8 cellular contexts compared by ENCODE assay signal in genomic region chr7:1065263-1066260, GRCh38. TPM values are rescaled to one million over a fixed set of nuclear protein-coding genes. Genes with fewer than 3 reads are reported as not detected.
DNase-seq lines count a peak whose midpoint lies in the region; ATAC-seq, FAIRE-seq and TF ChIP-seq lines count a peak whose summit lies in the region.

No MANE protein-coding gene starts in this region.

- no peak for TF ChIP-seq POLR2A in thyroid gland (IDR thresholded peaks at IDR 0.05)

- TF ChIP-seq RAD21 in SK-N-SH (IDR thresholded peaks at IDR 0.05; ENCODE audit: low read length), result peak; percentile 93

- H3F3A ChIP-seq in SK-N-SH (replicated peaks; ENCODE audit: insufficient read depth), result peaks cover 2% of the 10 kb centered on the region

- WGBS in SK-N-SH (ENCODE audit: low lambda C conversion rate), result 60% methylated on average over 60 of the region's 61 CpGs
- 24% methylated on average over 61 of the region's 61 CpGs for WGBS in pancreas, 2 donors
- 45 to 57% methylated on average over 15 to 27 of the region's 61 CpGs for WGBS in thyroid gland, 2 donors

- peaks cover 25% of the 10 kb centered on the region for H4K20me1 ChIP-seq in SK-N-SH (ENCODE audit: insufficient read depth)

- CTCF ChIA-PET in SK-N-SH (lab: Yijun Ruan, JAX), result interaction anchor here (0.6 to 27.8 kb wide), 52 partner anchors 10 to 248 kb away, joined by 3 to 756 read pairs (median 8); partner anchors contain the start of genes COX19, CYP2W1, GPER1 and GPR146

- H2AFZ ChIP-seq in SK-N-SH (ENCODE audit: low read depth), result no peak overlapping the region

- FAIRE-seq in pancreas (lab: Jason Lieb, UNC), result no peak

- H3K9me2 ChIP-seq in SK-N-SH, result no peaks in the 10 kb centered on the region

- no peaks in the 10 kb centered on the region for H3K36me3 ChIP-seq in BE2C
- H3K36me3 ChIP-seq in HUES6 (ENCODE audit: control insufficient read depth, insufficient read depth, low read length), result no peaks in the 10 kb centered on the region
- H3K36me3 ChIP-seq in SK-N-SH (replicated peaks in 1 of 2; ENCODE audit: control insufficient read depth in 1 of 2, insufficient read depth in 2 of 2, low read length in 1 of 2), result no peaks in the 10 kb centered on the region
- no peaks in the 10 kb centered on the region for H3K36me3 ChIP-seq in pancreas
- no peaks in the 10 kb centered on the region for H3K36me3 ChIP-seq in thyroid gland

- H3K9ac ChIP-seq in HUES6 (ENCODE audit: low read length) (no peak overlapping the region), SK-N-SH (no peak overlapping the region)

- no peak overlapping the region for H3K4me3 ChIP-seq in BE2C (ENCODE audit: low read depth, low read length)
- H3K4me3 ChIP-seq in HUES6 (ENCODE audit: low read depth, low read length), result peak overlapping the region; percentile 34; the same call in 1 of the 2 replicates
- H3K4me3 ChIP-seq in SK-N-SH (ENCODE audit: low read depth in 2 of 2, low read length in 1 of 2), result no peak overlapping the region; a peak in 1 of 4 replicates
- no peak overlapping the region for H3K4me3 ChIP-seq in pancreas
- H3K4me3 ChIP-seq in thyroid gland (replicated peaks in 1 of 3), result no peak overlapping the region

- ATAC-seq in GM19324 (IDR thresholded peaks at IDR 0.05; ENCODE audit: low FRiP score, unreplicated experiment) (peak; percentile 54), pancreas (peak; percentile 95 to 98 (median 97))

- POLR2A ChIA-PET in SK-N-SH (lab: Yijun Ruan, JAX), result interaction anchor here (0.6 to 1.3 kb wide), 4 partner anchors 21 to 85 kb away, joined by 3 to 9 read pairs (median 4); a partner anchor contains a TSS

- TF ChIP-seq CTCF in BE2C (IDR thresholded peaks at IDR 0.05; ENCODE audit: low read depth, low read length) (peak; percentile 88), SK-N-SH (IDR thresholded peaks at IDR 0.05) (peak; percentile 87), pancreas (IDR thresholded peaks at IDR 0.05) (peak; percentile 80 to 96 (median 87)), thyroid gland (IDR thresholded peaks at IDR 0.05) (peak; percentile 86 to 97 (median 92))

- H3K4me2 ChIP-seq in SK-N-SH, result no peak overlapping the region

- H3K9me3 ChIP-seq in BE2C, result no peaks in the 10 kb centered on the region
- peaks cover 4% of the 10 kb centered on the region for H3K9me3 ChIP-seq in HUES6 (ENCODE audit: control insufficient read depth, insufficient read depth, low read depth, low read length)
- no peaks in the 10 kb centered on the region for H3K9me3 ChIP-seq in SK-N-SH
- no peaks in the 10 kb centered on the region for H3K9me3 ChIP-seq in pancreas
- no peaks in the 10 kb centered on the region for H3K9me3 ChIP-seq in thyroid gland

- no peaks in the 10 kb centered on the region for H3K27me3 ChIP-seq in BE2C
- H3K27me3 ChIP-seq in HUES6 (ENCODE audit: control insufficient read depth, insufficient read depth, low read length), result peaks cover 4% of the 10 kb centered on the region; the same call in 1 of the 2 replicates
- H3K27me3 ChIP-seq in SK-N-SH (ENCODE audit: insufficient read depth), result no peaks in the 10 kb centered on the region
- H3K27me3 ChIP-seq in pancreas, result no peaks in the 10 kb centered on the region
- H3K27me3 ChIP-seq in thyroid gland, result no peaks in the 10 kb centered on the region

- TF ChIP-seq EP300 in SK-N-SH (IDR thresholded peaks at IDR 0.05; ENCODE audit: borderline replicate concordance in 1 of 2, low read depth in 1 of 2, low read length in 1 of 2), result no peak

- DNase-seq in BE2C, result peak; percentile 92
- DNase-seq in SK-N-SH, result peak; percentile 99
- peak; percentile 61 to 84 (median 68) for DNase-seq in activated naive CD4-positive, alpha-beta T cell (lab: John Stamatoyannopoulos, UW)
- DNase-seq in germinal center (ENCODE audit: low spot score), result peak; percentile 91
- peak; percentile 69 to 94 (median 88) for DNase-seq in pancreas
- DNase-seq in thyroid gland, result peak; percentile 91

- no peaks in the 10 kb centered on the region; the same call in 1 of the 2 replicates for H3K79me2 ChIP-seq in SK-N-SH (ENCODE audit: insufficient read depth)

- H3K4me1 ChIP-seq in BE2C (peaks cover 5% of the 10 kb centered on the region), HUES6 (ENCODE audit: control insufficient read depth, insufficient read depth, low read length) (peaks cover 17% of the 10 kb centered on the region), SK-N-SH (ENCODE audit: control insufficient read depth in 1 of 2, insufficient read depth in 2 of 2, low read depth in 1 of 2, low read length in 1 of 2) (peaks cover 0 to 9% of the 10 kb centered on the region in 2 experiments; a peak in 1 of 4 replicates), pancreas (peaks cover 0 to 3% (median 0%) of the 10 kb centered on the region in 3 donors), thyroid gland (peaks cover 16 to 20% of the 10 kb centered on the region in 2 donors)

- H3K27ac ChIP-seq in HUES6 (ENCODE audit: low read depth, low read length), result no peak overlapping the region
- H3K27ac ChIP-seq in SK-N-SH (ENCODE audit: low read depth in 2 of 2, low read length in 1 of 2), result no peak overlapping the region
- H3K27ac ChIP-seq in pancreas, result no peak overlapping the region
- H3K27ac ChIP-seq in thyroid gland, result peak overlapping the region in 1 of 3 donors; percentile 15

- intact Hi-C loops in pancreas (cut with DNase I), result loop anchor here in 1 of 3 donors (5.0 kb wide), 1 partner anchor 73 kb away; no protein-coding TSS in a partner anchor
- intact Hi-C loops in thyroid gland (cut with DNase I), result loop anchor here (2.0 kb wide), 1 partner anchor 73 kb away; no protein-coding TSS in a partner anchor

TF ChIP-seq in SK-N-SH, 30 proteins besides CTCF, POLR2A, EP300 and RAD21:
- TF ChIP-seq SMC3 (IDR thresholded peaks at IDR 0.05; ENCODE audit: low read depth, low read length) (peak; percentile 97), EZH2phosphoT487 (IDR thresholded peaks at IDR 0.05; ENCODE audit: borderline replicate concordance, low read depth) (no peak), RCOR1 (IDR thresholded peaks at IDR 0.05; ENCODE audit: low read length) (0 out of 2 replicates have a peak, but pooled peaks have one; percentile 44), TAF1 (IDR thresholded peaks at IDR 0.05; ENCODE audit: borderline replicate concordance, low read depth, low read length) (no peak)

RNA-seq across cellular contexts. Expression of gene GPR146, which starts 21.2 kb away (rescaled TPM):
- 41.4 TPM for polyA plus RNA-seq in BE2C (2012; ENCODE audit: insufficient read depth, insufficient read length, low read depth)
- polyA plus RNA-seq in SK-N-SH (2012; rRNA removed) (1.4 and 2.0 TPM in 2 replicates), pancreas (1 to 10 TPM; 5.4 to 6.5 TPM)
- 0.95 and 1.3 TPM in 2 replicates for polyA plus RNA-seq in SK-N-SH (2012; cell fraction: cytosol; rRNA removed)
- polyA plus RNA-seq in SK-N-SH (2012; cell fraction: nucleus; rRNA removed), result 1.5 and 2.0 TPM in 2 replicates
- total RNA-seq in pancreas (1 to 10 TPM; 3.4 to 5.3 (median 3.9) TPM), thyroid gland (10 to 100 TPM in 3 of 4 donors, 1 to 10 TPM in 1; 8.7 to 49.4 (median 32.7) TPM)

RNA-seq across cellular contexts. Expression of gene GPER1, which starts 22.4 kb away (rescaled TPM):
- 6.5 TPM for polyA plus RNA-seq in BE2C (2012; ENCODE audit: insufficient read depth, insufficient read length, low read depth)
- 4.0 and 6.4 TPM in 2 replicates for polyA plus RNA-seq in SK-N-SH (2012; rRNA removed)
- 2.2 and 4.1 TPM in 2 replicates for polyA plus RNA-seq in SK-N-SH (2012; cell fraction: cytosol; rRNA removed)
- 4.3 and 5.5 TPM in 2 replicates for polyA plus RNA-seq in SK-N-SH (2012; cell fraction: nucleus; rRNA removed)
- total RNA-seq in pancreas, result 1 to 10 TPM in 2 of 6 donors, under 1 TPM in 4; 0.20 to 1.6 (median 0.65) TPM
- polyA plus RNA-seq in pancreas, result 1 to 10 TPM; 1.7 to 3.5 TPM
- total RNA-seq in thyroid gland, result 10 to 100 TPM; 12.5 to 29.2 (median 21.2) TPM

Comparison
In these comparisons a context has a peak if more than half of its experiments do, and no peak if none do; other contexts are left out.
1. RNA of gene GPER1, which starts 22.4 kb away (total RNA-seq): 12.5 to 29.2 TPM in thyroid gland; 0.20 to 1.6 TPM in pancreas; every median in the first group is over 4 times any median in the second.
2. Peak in every context shown above with its lines, with median percentiles within 50 percentile points of each other: DNase-seq and CTCF ChIP-seq.